In the genomic region with DNA sequence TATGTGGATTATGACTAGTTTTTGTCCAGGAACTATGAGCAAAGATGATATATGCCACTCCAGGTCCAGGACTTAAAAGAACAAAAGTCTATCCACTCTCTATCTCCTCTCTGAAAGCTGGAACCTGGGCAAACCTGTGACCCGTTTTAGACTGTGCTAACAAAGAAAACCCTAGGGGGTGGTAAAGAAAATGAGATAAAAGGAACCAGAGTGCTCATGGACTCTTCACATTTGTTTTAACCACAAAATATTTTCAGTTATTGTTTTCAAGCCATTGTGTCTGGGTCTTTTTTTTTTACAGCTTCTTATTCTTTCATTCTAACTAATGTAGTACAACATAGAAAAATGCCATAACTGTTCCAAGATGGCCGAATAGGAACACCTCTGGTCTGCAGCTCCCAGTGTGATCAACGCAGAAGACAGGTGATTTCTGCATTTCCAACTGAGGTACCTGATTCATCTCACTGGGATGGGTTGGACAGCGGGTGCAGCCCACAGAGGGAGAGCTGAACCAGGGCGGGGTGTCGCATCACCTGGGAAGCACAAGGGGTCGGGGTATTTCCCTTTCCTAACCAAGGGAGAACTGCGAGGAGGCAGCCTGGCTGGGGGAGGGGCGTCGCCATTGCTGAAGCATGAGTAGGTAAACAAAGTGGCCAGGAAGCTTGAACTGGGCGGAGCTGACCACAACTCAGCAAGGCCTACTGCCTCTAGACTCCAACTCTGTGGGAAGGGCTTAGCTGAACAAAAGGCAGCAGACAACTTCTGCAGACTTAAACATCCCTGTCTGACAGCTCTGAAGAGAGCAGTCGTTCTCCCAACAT, we compare ENCODE assay signal across 8 cellular contexts. TPM values are rescaled to one million over a fixed set of nuclear protein-coding genes. Genes with fewer than 3 reads are reported as not detected.
DNase-seq lines count a peak whose midpoint lies in the region; ATAC-seq and TF ChIP-seq lines count a peak whose summit lies in the region.

No MANE protein-coding gene starts in this region.

- POLR2A ChIA-PET in PC-3 (lab: Charles Lee; ENCODE audit: unreplicated experiment) = no interaction called here

- no TSS peak for BruUV-seq in PC-3 (replicated peaks; lab: Mats Ljungman, UMichigan)

- H3K4me2 ChIP-seq in PC-3 (ENCODE audit: low read length) = peak overlapping the region; percentile 43; the same call in 1 of the 2 replicates

- H3K36me3 ChIP-seq in PC-3 (ENCODE audit: low read depth, low read length) = no peaks in the 10 kb centered on the region; the same call in 1 of the 2 replicates

- no peak overlapping the region for H3K9ac ChIP-seq in PC-3 (ENCODE audit: low read length)

- H3K9me3 ChIP-seq in PC-3 (ENCODE audit: low read length) = no peaks in the 10 kb centered on the region

- H3K27me3 ChIP-seq in PC-3 (ENCODE audit: low read length) = no peaks in the 10 kb centered on the region

- H3K9me2 ChIP-seq in PC-3 (replicated peaks; ENCODE audit: low read length) = no peaks in the 10 kb centered on the region

- intact Hi-C loops in PC-3 (cut with micrococcal nuclease) = no loop called here

- CTCF ChIA-PET in PC-3 (lab: Charles Lee) = no interaction called here

- H2AFZ ChIP-seq in PC-3 (ENCODE audit: low read length) = peak overlapping the region; percentile 62

- no peak for TF ChIP-seq CTCF in PC-3 (conservative IDR thresholded peaks at IDR 0.05; ENCODE audit: low read depth, low read length)
- TF ChIP-seq CTCF in fibroblast of villous mesenchyme (IDR thresholded peaks at IDR 0.05; ENCODE audit: insufficient read depth, low read depth, low read length) = no peak

- H3K4me1 ChIP-seq in PC-3 (ENCODE audit: insufficient read depth, low read length) = peaks cover 14% of the 10 kb centered on the region

- in situ Hi-C loops in ACHN (cut with HindIII; ENCODE audit: low pct_ligation_motif_present, low pct_unique_long_range_greater_than_20kb, low sequenced_read_pairs) = no loop called here

- DNase-seq in ACHN = peak; percentile 0
- peak; percentile 74 for DNase-seq in PC-3
- peak; percentile 38 for DNase-seq in fibroblast of villous mesenchyme (ENCODE audit: low read depth)
- no peak for DNase-seq in activated CD4-positive, CD25-positive, alpha-beta regulatory T cell treated with anti-CD3 and anti-CD28 coated beads, Interleukin-2, amount 50 U/mL, for 72 hours
- DNase-seq in middle frontal gyrus (ENCODE audit: extremely low spot score, low spot score) = no peak
- DNase-seq in NCI-H1105 (lab: John Stamatoyannopoulos, UW) = no peak

- no peaks in the 10 kb centered on the region for H3F3A ChIP-seq in PC-3 (ENCODE audit: low read length, unreplicated experiment)

- no peak overlapping the region for H3K27ac ChIP-seq in PC-3 (ENCODE audit: low read length)

- H3K79me2 ChIP-seq in PC-3 (ENCODE audit: low read length) = peaks cover 7% of the 10 kb centered on the region; the same call in 1 of the 2 replicates

- ATAC-seq in GM19438 (IDR thresholded peaks at IDR 0.05; ENCODE audit: low read depth, unreplicated experiment) (peak; percentile 69), PC-3 (peak; percentile 84), HG03196 (IDR thresholded peaks at IDR 0.05; ENCODE audit: unreplicated experiment) (no peak)

- H3K4me3 ChIP-seq in PC-3 (ENCODE audit: low read length) (no peak overlapping the region), fibroblast of villous mesenchyme (ENCODE audit: low read depth, low read length) (no peak overlapping the region)

- H4K20me1 ChIP-seq in PC-3 (ENCODE audit: low read length) = no peaks in the 10 kb centered on the region

RNA-seq across cellular contexts. Expression of a gene that starts 45.1 kb away (rescaled TPM):
- total RNA-seq in PC-3 (2014; rRNA removed) (13.6 and 14.9 TPM in 2 replicates), fibroblast of villous mesenchyme (25.4 and 32.0 TPM in 2 replicates)

Comparison
In these comparisons a context has a peak if more than half of its experiments do, and no peak if none do; other contexts are left out.
1. DNase-seq: peak in ACHN (single experiment), PC-3 (single experiment) and fibroblast of villous mesenchyme (single experiment); none in activated CD4-positive, CD25-positive, alpha-beta regulatory T cell treated with anti-CD3 and anti-CD28 coated beads, Interleukin-2, amount 50 U/mL, for 72 hours (single experiment), middle frontal gyrus (single experiment) and NCI-H1105 (single experiment).